2 cellular contexts compared by ENCODE assay signal in the genomic region with DNA sequence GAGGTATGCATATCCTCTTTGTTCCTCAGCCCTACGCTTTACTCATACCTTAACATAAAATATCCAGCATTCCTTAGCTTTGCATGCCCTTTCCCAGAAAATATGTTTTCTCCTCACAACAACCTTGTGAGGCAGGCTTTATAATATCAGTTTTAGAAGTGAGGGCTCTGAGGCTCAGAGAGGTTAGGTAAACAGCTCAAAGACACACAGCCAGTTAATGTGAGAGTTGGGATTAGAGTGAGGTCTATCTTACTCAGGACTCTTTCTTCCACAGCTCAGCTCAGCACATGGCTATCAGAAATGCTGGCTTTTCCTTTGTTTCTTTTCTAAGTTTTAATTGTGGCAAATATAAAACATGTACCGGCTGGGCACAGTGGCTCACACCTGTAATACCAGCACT.
A peak's percentile ranks its signal among the peaks of the same experiment; 100 is the strongest.
TF ChIP-seq lines count a peak whose summit lies in the region.

No MANE protein-coding gene starts in this region.

TF ChIP-seq in HepG2, 621 proteins besides CTCF, POLR2A, EP300 and RAD21:
- TF ChIP-seq ZNF768 (CRISPR knock-in tag; IDR thresholded peaks at IDR 0.05) (peak; percentile 71; the same call in 1 of the 2 replicates), HOXA7 (CRISPR knock-in tag; IDR thresholded peaks at IDR 0.05) (no peak)

TF ChIP-seq in K562, 482 proteins besides CTCF, POLR2A, EP300 and RAD21:
- TF ChIP-seq MCM2 (IDR thresholded peaks at IDR 0.05; ENCODE audit: low read depth), result no peak
- TF ChIP-seq CEBPB (tag; IDR thresholded peaks at IDR 0.05), result no peak
- TF ChIP-seq BCOR (IDR thresholded peaks at IDR 0.05), result peak; percentile 90
- TF ChIP-seq KDM1A (IDR thresholded peaks at IDR 0.05), result peak; percentile 19 to 56; a peak in 2 of 4 replicates
- TF ChIP-seq ZNF551 (CRISPR knock-in tag; IDR thresholded peaks at IDR 0.05), result no peak
- TF ChIP-seq ZNF639 (CRISPR knock-in tag; conservative IDR thresholded peaks at IDR 0.05 in 1 of 2, IDR thresholded peaks at IDR 0.05 in 1 of 2), result no peak
- no peak for TF ChIP-seq ZNF431 (CRISPR knock-in tag; IDR thresholded peaks at IDR 0.05)
- TF ChIP-seq KAT8 (IDR thresholded peaks at IDR 0.05; ENCODE audit: low read depth), result no peak
- no peak for TF ChIP-seq ZNF3 (CRISPR knock-in tag; IDR thresholded peaks at IDR 0.05)
- no peak for TF ChIP-seq FUS (optimal IDR thresholded peaks at IDR 0.05; ENCODE audit: low read depth, low read length)
- TF ChIP-seq RBM34 (IDR thresholded peaks at IDR 0.05; ENCODE audit: borderline replicate concordance, insufficient read depth, low read length), result no peak
- TF ChIP-seq CTBP1 (IDR thresholded peaks at IDR 0.05; ENCODE audit: borderline replicate concordance), result no peak
- peak; percentile 62 for TF ChIP-seq ZFP36 (IDR thresholded peaks at IDR 0.05; ENCODE audit: low read depth, low read length, partially characterized antibody)
- TF ChIP-seq RBM25 (IDR thresholded peaks at IDR 0.05; ENCODE audit: low read depth, low read length, severe bottlenecking), result peak; percentile 91
